In genomic region chr2:108268001-108268400, GRCh38 we compare ENCODE assay signal across 13 cellular contexts. TPM values are rescaled to one million over a fixed set of nuclear protein-coding genes. Genes with fewer than 3 reads are reported as not detected.
A peak's percentile ranks its signal among the peaks of the same experiment; 100 is the strongest.
DNase-seq lines count a peak whose midpoint lies in the region; ATAC-seq and TF ChIP-seq lines count a peak whose summit lies in the region.
"Had no signal": no experiment of that assay in that cellular context is flagged by ENCODE, and none has a peak within 500 bp of the region (broad histone marks: within the 10 kb centered on the region; RNA-seq: fewer than 3 reads in every experiment).

No MANE protein-coding gene starts in this region.

- H3K36me3 ChIP-seq in BJ (ENCODE audit: control insufficient read depth, insufficient read depth, low read length) (no peaks in the 10 kb centered on the region), Peyer's patch (no peaks in the 10 kb centered on the region)
- H3K36me3 ChIP-seq: gastrocnemius medialis, spleen had no signal

- H3K27me3 ChIP-seq in BJ (ENCODE audit: control insufficient read depth, insufficient read depth, low read length) (no peaks in the 10 kb centered on the region; the same call in 1 of the 2 replicates), Peyer's patch (no peaks in the 10 kb centered on the region)
- H3K27me3 ChIP-seq: gastrocnemius medialis, spleen had no signal

- no peak for TF ChIP-seq POLR2A in Peyer's patch (IDR thresholded peaks at IDR 0.05)

- TF ChIP-seq CTCF in BJ (IDR thresholded peaks at IDR 0.05; ENCODE audit: insufficient read depth, low read depth, low read length) (no peak), Peyer's patch (IDR thresholded peaks at IDR 0.05) (no peak), fibroblast of mammary gland (conservative IDR thresholded peaks at IDR 0.05; ENCODE audit: control insufficient read depth, insufficient read depth, low read depth, low read length) (no peak)

- no peaks in the 10 kb centered on the region for H3K9me3 ChIP-seq in Peyer's patch
- H3K9me3 ChIP-seq: gastrocnemius medialis, spleen had no signal

- H3K27ac ChIP-seq in Peyer's patch: peak overlapping the region in 3 of 4 donors; percentile 46 to 76 (median 67)
- H3K27ac ChIP-seq: spleen had no signal

- peak; percentile 26 for DNase-seq in BJ (ENCODE audit: low read depth)
- DNase-seq in Peyer's patch: no peak
- DNase-seq in fibroblast of mammary gland (ENCODE audit: low read depth): peak; percentile 90
- DNase-seq in renal cortical epithelial cell (ENCODE audit: low read depth): peak; percentile 99
- DNase-seq: activated CD8-positive, alpha-beta memory T cell treated with anti-CD3 and anti-CD28 coated beads, Interleukin-2, amount 50 U/mL, for 48 hours; gastrocnemius medialis; NCI-H1436 treated with DMSO at 0.1 percent for 48 hours; spleen had no signal

- POLR2A ChIA-PET in BJ (lab: Charles Lee): no interaction called here

- CTCF ChIA-PET in BJ (lab: Yijun Ruan, JAX): no interaction called here

- peaks cover 0 to 42% (median 9%) of the 10 kb centered on the region in 4 donors for H3K4me1 ChIP-seq in Peyer's patch
- H3K4me1 ChIP-seq: gastrocnemius medialis, spleen had no signal

- H3K4me3 ChIP-seq in BJ (ENCODE audit: low read depth, low read length) (no peak overlapping the region), Peyer's patch (no peak overlapping the region), fibroblast of mammary gland (ENCODE audit: control insufficient read depth, low read depth, low read length) (no peak overlapping the region)
- H3K4me3 ChIP-seq: gastrocnemius medialis, spleen had no signal

- ATAC-seq in GM21390 (IDR thresholded peaks at IDR 0.05; ENCODE audit: unreplicated experiment) (no peak), HG02798 (IDR thresholded peaks at IDR 0.05; ENCODE audit: poor library complexity, unreplicated experiment) (no peak), GM21528 (IDR thresholded peaks at IDR 0.05; ENCODE audit: low FRiP score, unreplicated experiment) (no peak), HG02588 (IDR thresholded peaks at IDR 0.05; ENCODE audit: unreplicated experiment) (no peak)
- ATAC-seq: gastrocnemius medialis had no signal

RNA-seq across cellular contexts. Expression of gene SULT1C2, which starts 20.7 kb away (rescaled TPM):
- not detected in 2 replicates for polyA plus RNA-seq in BJ (2011; rRNA removed)
- polyA minus RNA-seq in BJ (2011; rRNA and poly(A)+ RNA removed): not detected in 2 replicates
- total RNA-seq in Peyer's patch (10 to 100 TPM in 2 of 4 donors, 1 to 10 TPM in 2; 1.3 to 55.3 (median 19.3) TPM), renal cortical epithelial cell (4.7 and 13.1 TPM in 2 replicates)

RNA-seq across cellular contexts. Expression of gene SULT1C3, which starts 28.2 kb away (rescaled TPM):
- polyA plus RNA-seq in BJ (2011; rRNA removed): not detected in 2 replicates
- polyA minus RNA-seq in BJ (2011; rRNA and poly(A)+ RNA removed): not detected in 2 replicates
- total RNA-seq in Peyer's patch (10 to 100 TPM in 2 of 4 donors, 1 to 10 TPM in 1, not detected in 1; 7.8 to 14.8 (median 14.7) TPM), renal cortical epithelial cell (not detected in 2 replicates)
- total RNA-seq: cardiac septum, gastrocnemius medialis, spleen had no signal
- polyA plus RNA-seq: spleen had no signal

Comparison
In these comparisons a context has a peak if more than half of its experiments do, and no peak if none do; other contexts are left out.
1. DNase-seq: peak in BJ (single experiment), fibroblast of mammary gland (single experiment) and renal cortical epithelial cell (single experiment); none in Peyer's patch (0 of 3).